Comparison of ENCODE assay signal across 2 cellular contexts in genomic region chr5:30932611-30933010, GRCh38.
TF ChIP-seq lines count a peak whose summit lies in the region.

No MANE protein-coding gene starts in this region.

TF ChIP-seq in GM23338, 12 proteins besides CTCF, POLR2A, EP300 and RAD21 (continued from another document):
- TF ChIP-seq ETS1 (IDR thresholded peaks at IDR 0.05) (no peak), ZNF462 (CRISPR knock-in tag; IDR thresholded peaks at IDR 0.05) (no peak), EZH2phosphoT487 (IDR thresholded peaks at IDR 0.05; ENCODE audit: unreplicated experiment) (no peak), JUNB (IDR thresholded peaks at IDR 0.05; ENCODE audit: unreplicated experiment) (no peak), REST (IDR thresholded peaks at IDR 0.05; ENCODE audit: unreplicated experiment) (no peak), EZH2 (IDR thresholded peaks at IDR 0.05; ENCODE audit: low read depth, unreplicated experiment) (no peak), POLR2AphosphoS5 (IDR thresholded peaks at IDR 0.05; ENCODE audit: low read depth) (no peak), CREB1 (CRISPR knock-in tag; IDR thresholded peaks at IDR 0.05; ENCODE audit: low read depth) (no peak)

TF ChIP-seq in IMR-90, 13 proteins besides CTCF, POLR2A, EP300 and RAD21 (continued from another document):
- no peak for TF ChIP-seq USF2 (IDR thresholded peaks at IDR 0.05; ENCODE audit: low read depth, low read length)
- no peak for TF ChIP-seq MXI1 (IDR thresholded peaks at IDR 0.05; ENCODE audit: borderline replicate concordance, low read depth, low read length)
- no peak for TF ChIP-seq ELK1 (IDR thresholded peaks at IDR 0.05; ENCODE audit: borderline replicate concordance, low read depth, low read length)
- TF ChIP-seq MAFK (IDR thresholded peaks at IDR 0.05; ENCODE audit: low read depth, low read length) = no peak
- TF ChIP-seq NFE2L2 (IDR thresholded peaks at IDR 0.05; ENCODE audit: low read depth, low read length) = no peak
- TF ChIP-seq CHD1 (IDR thresholded peaks at IDR 0.05; ENCODE audit: low read depth, low read length) = no peak
- no peak for TF ChIP-seq RFX5 (IDR thresholded peaks at IDR 0.05; ENCODE audit: low read depth, low read length)
- no peak for TF ChIP-seq RCOR1 (IDR thresholded peaks at IDR 0.05; ENCODE audit: insufficient replicate concordance, low read length)
- no peak for TF ChIP-seq CEBPB (IDR thresholded peaks at IDR 0.05; ENCODE audit: low read depth, low read length)
- TF ChIP-seq MAZ (IDR thresholded peaks at IDR 0.05; ENCODE audit: borderline replicate concordance, low read depth, low read length) = no peak
